ENCODE assay signal across 8 cellular contexts in the genomic region with DNA sequence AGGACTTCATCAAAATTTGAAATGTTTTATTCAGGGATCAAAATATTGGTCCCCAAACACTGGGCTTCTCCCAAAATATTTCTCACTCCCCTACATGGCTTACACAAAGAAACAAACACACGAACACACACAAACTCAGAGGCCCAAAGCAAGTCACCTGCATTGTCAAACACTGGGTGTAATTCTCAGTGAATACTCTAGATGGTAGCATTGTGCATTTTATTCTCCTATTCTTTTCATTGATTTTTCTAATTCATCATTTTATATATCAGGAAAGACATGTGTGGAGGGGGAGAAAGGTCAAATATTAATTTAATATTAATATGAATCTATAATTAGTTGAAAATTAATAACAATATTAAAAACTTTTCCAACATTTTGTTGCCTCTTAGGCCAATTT.
A peak's percentile ranks its signal among the peaks of the same experiment; 100 is the strongest.
DNase-seq lines count a peak whose midpoint lies in the region; ATAC-seq and TF ChIP-seq lines count a peak whose summit lies in the region.

No MANE protein-coding gene starts in this region.

- H3K4me3 ChIP-seq in A673 (ENCODE audit: low read depth, low read length, poor library complexity, severe bottlenecking) (no peak overlapping the region), retinal pigment epithelial cell (ENCODE audit: low read length) (no peak overlapping the region)

- intact Hi-C loops in A673 (cut with micrococcal nuclease; ENCODE audit: unreplicated experiment), result loop anchor here (5.0 kb wide), 1 partner anchor 255 kb away; no protein-coding TSS in a partner anchor
- intact Hi-C loops in activated CD4-positive, alpha-beta memory T cell treated with anti-CD3 and anti-CD28 coated beads for 36 hours (cut with micrococcal nuclease), result loop anchor here (2.0 kb wide), 1 partner anchor 124 kb away; the partner anchor contains the start of gene TSPAN6

- H3K4me3 Mint-ChIP-seq in activated CD4-positive, alpha-beta memory T cell treated with anti-CD3 and anti-CD28 coated beads for 36 hours, result no peak overlapping the region

- POLR2A ChIA-PET in A673 (lab: Charles Lee; ENCODE audit: low non-redundant PET), result no interaction called here
- POLR2A ChIA-PET in activated CD4-positive, alpha-beta memory T cell treated with anti-CD3 and anti-CD28 coated beads for 36 hours (lab: Charles Lee), result no interaction called here

- DNase-seq in A673 (ENCODE audit: low spot score) (peak; percentile 10), NCI-H460 (ENCODE audit: extremely low read depth, low read depth) (peak; percentile 18), retinal pigment epithelial cell (ENCODE audit: low read depth) (no peak)
- no peak for DNase-seq in activated CD4-positive, alpha-beta memory T cell treated with anti-CD3 and anti-CD28 coated beads for 36 hours

- no peaks in the 10 kb centered on the region for H3K27me3 Mint-ChIP-seq in activated CD4-positive, alpha-beta memory T cell treated with anti-CD3 and anti-CD28 coated beads for 36 hours

- TF ChIP-seq CTCF in A673 (conservative IDR thresholded peaks at IDR 0.05; ENCODE audit: low read depth, low read length) (peak; percentile 65), GM12872 (IDR thresholded peaks at IDR 0.05; ENCODE audit: insufficient read depth, low read depth, low read length) (peak; percentile 51; the same call in 2 of the 3 replicates), retinal pigment epithelial cell (conservative IDR thresholded peaks at IDR 0.05; ENCODE audit: low read depth, low read length) (peak; percentile 61)

- no peak overlapping the region for H3K27ac Mint-ChIP-seq in activated CD4-positive, alpha-beta memory T cell treated with anti-CD3 and anti-CD28 coated beads for 36 hours

- H3K9me3 ChIP-seq in A673 (ENCODE audit: low read depth, low read length, poor library complexity, severe bottlenecking), result no peaks in the 10 kb centered on the region

- CTCF ChIA-PET in A673 (lab: Charles Lee), result interaction anchor here (0.6 kb wide), 1 partner anchor 192 kb away, joined by 5 read pairs; no protein-coding TSS in a partner anchor
- CTCF ChIA-PET in activated CD4-positive, alpha-beta memory T cell treated with anti-CD3 and anti-CD28 coated beads for 36 hours (lab: Charles Lee), result interaction anchor here (0.6 to 1.9 kb wide), 8 partner anchors 9 to 256 kb away, joined by 3 to 14 read pairs (median 4); partner anchors contain the start of gene TSPAN6

- no TSS peak for BruUV-seq in A673 (replicated peaks; lab: Mats Ljungman, UMichigan)

- H3K27me3 ChIP-seq in A673 (replicated peaks; ENCODE audit: insufficient read depth, low read depth, low read length, poor library complexity), result no peaks in the 10 kb centered on the region

- no peaks in the 10 kb centered on the region for H3K9me3 Mint-ChIP-seq in activated CD4-positive, alpha-beta memory T cell treated with anti-CD3 and anti-CD28 coated beads for 36 hours

- no peaks in the 10 kb centered on the region for H3K4me1 ChIP-seq in A673 (ENCODE audit: insufficient read depth, low read length, poor library complexity, severe bottlenecking)

- no peak overlapping the region for H3K27ac ChIP-seq in A673 (ENCODE audit: low read depth, low read length, poor library complexity, severe bottlenecking)

- no peaks in the 10 kb centered on the region for H3K4me1 Mint-ChIP-seq in activated CD4-positive, alpha-beta memory T cell treated with anti-CD3 and anti-CD28 coated beads for 36 hours (ENCODE audit: low read depth)

- ATAC-seq in esophagus mucosa (peak; percentile 47), HG03280 (IDR thresholded peaks at IDR 0.05; ENCODE audit: unreplicated experiment) (no peak), HG02852 (IDR thresholded peaks at IDR 0.05; ENCODE audit: unreplicated experiment) (no peak)

- no peaks in the 10 kb centered on the region for H3K36me3 ChIP-seq in A673 (ENCODE audit: insufficient read depth, low read length, poor library complexity, severe bottlenecking)

- no peaks in the 10 kb centered on the region for H3K36me3 Mint-ChIP-seq in activated CD4-positive, alpha-beta memory T cell treated with anti-CD3 and anti-CD28 coated beads for 36 hours

Comparison
In these comparisons a context has a peak if more than half of its experiments do, and no peak if none do; other contexts are left out.
1. DNase-seq: peak in A673 (single experiment) and NCI-H460 (single experiment); none in retinal pigment epithelial cell (single experiment) and activated CD4-positive, alpha-beta memory T cell treated with anti-CD3 and anti-CD28 coated beads for 36 hours (single experiment).
2. Peak in every context shown above with its lines, with median percentiles within 50 percentile points of each other: CTCF ChIP-seq.